In genomic region chr2:127173073-127173472, GRCh38 we compare ENCODE assay signal across 1 cellular context.
TF ChIP-seq lines count a peak whose summit lies in the region.

No MANE protein-coding gene starts in this region.

TF ChIP-seq in HepG2, 621 proteins besides CTCF, POLR2A, EP300 and RAD21:
- TF ChIP-seq THAP11 (CRISPR knock-in tag; IDR thresholded peaks at IDR 0.05): no peak
- TF ChIP-seq CREB1 (IDR thresholded peaks at IDR 0.05): 0 out of 2 replicates have a peak, but pooled peaks have one; percentile 26
- TF ChIP-seq CREB1 (CRISPR knock-in tag; IDR thresholded peaks at IDR 0.05): no peak
